ENCODE assay signal across 10 cellular contexts in genomic region chr6:155273438-155273837, GRCh38. TPM values are rescaled to one million over a fixed set of nuclear protein-coding genes. Genes with fewer than 3 reads are reported as not detected.
A peak's percentile ranks its signal among the peaks of the same experiment; 100 is the strongest.
DNase-seq lines count a peak whose midpoint lies in the region; ATAC-seq and TF ChIP-seq lines count a peak whose summit lies in the region.
"Had no signal": no experiment of that assay in that cellular context is flagged by ENCODE, and none has a peak within 500 bp of the region (broad histone marks: within the 10 kb centered on the region; RNA-seq: fewer than 3 reads in every experiment).

No MANE protein-coding gene starts in this region.

- H3K36me3 ChIP-seq in GM23248 (ENCODE audit: low read depth) (no peaks in the 10 kb centered on the region), SK-N-MC (ENCODE audit: insufficient read depth, low read length) (peaks cover 26% of the 10 kb centered on the region)

- ATAC-seq in sciatic nerve: peak; percentile 91
- no peak for ATAC-seq in HG02884 (IDR thresholded peaks at IDR 0.05; ENCODE audit: unreplicated experiment)

- no peak overlapping the region for H2AFZ ChIP-seq in GM23248
- H2AFZ ChIP-seq: PC-9 had no signal

- no peaks in the 10 kb centered on the region for H3K9me3 Mint-ChIP-seq in activated CD4-positive, alpha-beta memory T cell treated with anti-CD3 and anti-CD28 coated beads, Interleukin-2, amount 10 ng/mL, durations not matched to agents 7 days and 5 days
- H3K9me3 Mint-ChIP-seq: central memory CD8-positive, alpha-beta T cell had no signal

- H3K4me2 ChIP-seq in GM23248 (ENCODE audit: unreplicated experiment): peak overlapping the region; percentile 43
- H3K4me2 ChIP-seq: PC-9 had no signal

- WGBS in GM23248 (ENCODE audit: low coverage in 1 of 2, low lambda C conversion rate in 2 of 2, missing lambda C conversion rate in 2 of 2), 2 experiments: 60 to 66% methylated on average over 3 of the region's 3 CpGs

- H3K27ac ChIP-seq in GM23248 (peak overlapping the region; percentile 9; the same call in 1 of the 2 replicates), SK-N-MC (peak overlapping the region; percentile 16; the same call in 1 of the 2 replicates)
- H3K27ac ChIP-seq: PC-9 had no signal

- intact Hi-C loops in sciatic nerve (cut with DNase I): no loop called here

- H3K27me3 Mint-ChIP-seq in activated CD4-positive, alpha-beta memory T cell treated with anti-CD3 and anti-CD28 coated beads, Interleukin-2, amount 10 ng/mL, durations not matched to agents 7 days and 5 days: no peaks in the 10 kb centered on the region
- H3K27me3 Mint-ChIP-seq: central memory CD8-positive, alpha-beta T cell had no signal

- H3K9me2 ChIP-seq in GM23248 (ENCODE audit: insufficient read depth): no peaks in the 10 kb centered on the region

- H3K36me3 Mint-ChIP-seq in activated CD4-positive, alpha-beta memory T cell treated with anti-CD3 and anti-CD28 coated beads, Interleukin-2, amount 10 ng/mL, durations not matched to agents 7 days and 5 days (ENCODE audit: low read depth): peaks cover 19% of the 10 kb centered on the region

- CTCF ChIA-PET in activated CD4-positive, alpha-beta memory T cell treated with anti-CD3 and anti-CD28 coated beads, Interleukin-2, amount 10 ng/mL, durations not matched to agents 7 days and 5 days (lab: Charles Lee): no interaction called here

- no peak overlapping the region for H3K9ac ChIP-seq in GM23248
- H3K9ac ChIP-seq in SK-N-MC (ENCODE audit: insufficient read length): peak overlapping the region; percentile 46

- H3F3A ChIP-seq in GM23248 (ENCODE audit: insufficient read depth): peaks cover 13% of the 10 kb centered on the region

- H3K4me1 ChIP-seq in GM23248 (ENCODE audit: insufficient read depth): peaks cover 32% of the 10 kb centered on the region

- H3K27me3 ChIP-seq in GM23248 (replicated peaks; ENCODE audit: insufficient read depth): no peaks in the 10 kb centered on the region

- H3K27ac Mint-ChIP-seq in activated CD4-positive, alpha-beta memory T cell treated with anti-CD3 and anti-CD28 coated beads, Interleukin-2, amount 10 ng/mL, durations not matched to agents 7 days and 5 days: no peak overlapping the region

- TF ChIP-seq CTCF in fibroblast of villous mesenchyme (IDR thresholded peaks at IDR 0.05; ENCODE audit: insufficient read depth, low read depth, low read length): no peak

- H3K9me3 ChIP-seq in GM23248 (ENCODE audit: low read depth): no peaks in the 10 kb centered on the region
- no peaks in the 10 kb centered on the region for H3K9me3 ChIP-seq in SK-N-MC (ENCODE audit: low read depth, low read length)

- H3K4me3 ChIP-seq in GM23248 (no peak overlapping the region), SK-N-MC (no peak overlapping the region), fibroblast of villous mesenchyme (ENCODE audit: low read depth, low read length) (no peak overlapping the region)
- H3K4me3 ChIP-seq: PC-9 had no signal

- POLR2A ChIA-PET in activated CD4-positive, alpha-beta memory T cell treated with anti-CD3 and anti-CD28 coated beads, Interleukin-2, amount 10 ng/mL, durations not matched to agents 7 days and 5 days (lab: Charles Lee): no interaction called here

- in situ Hi-C loops in GM23248 (cut with MboI): no loop called here

- DNase-seq in GM23248 (peak; percentile 37), SK-N-MC (ENCODE audit: low read depth, low spot score) (no peak), fibroblast of villous mesenchyme (ENCODE audit: low read depth) (peak; percentile 88), sciatic nerve (ENCODE audit: low spot score) (no peak), SHP77 (lab: John Stamatoyannopoulos, UW) (no peak), OCI-M1 (lab: John Stamatoyannopoulos, UW) (no peak)
- no peak for DNase-seq in activated CD4-positive, alpha-beta memory T cell treated with anti-CD3 and anti-CD28 coated beads, Interleukin-2, amount 10 ng/mL, durations not matched to agents 7 days and 5 days

- H3K4me3 Mint-ChIP-seq in activated CD4-positive, alpha-beta memory T cell treated with anti-CD3 and anti-CD28 coated beads, Interleukin-2, amount 10 ng/mL, durations not matched to agents 7 days and 5 days: no peak overlapping the region
- H3K4me3 Mint-ChIP-seq: central memory CD8-positive, alpha-beta T cell had no signal

- no peaks in the 10 kb centered on the region for H3K79me2 ChIP-seq in GM23248 (ENCODE audit: insufficient read depth)

- no peaks in the 10 kb centered on the region for H4K20me1 ChIP-seq in GM23248 (ENCODE audit: insufficient read depth)

- peaks cover 4% of the 10 kb centered on the region for H3K4me1 Mint-ChIP-seq in activated CD4-positive, alpha-beta memory T cell treated with anti-CD3 and anti-CD28 coated beads, Interleukin-2, amount 10 ng/mL, durations not matched to agents 7 days and 5 days

RNA-seq across cellular contexts. Expression of gene CLDN20, which starts 9.6 kb away (rescaled TPM):
- total RNA-seq in GM23248 (2014; rRNA removed; shearing (Covaris generic)): not detected in 2 replicates
- not detected in 2 replicates for polyA plus RNA-seq in GM23248 (2016; fragmentation: Nextera tagmentation; extraction: Ambion mirVana)
- total RNA-seq in fibroblast of villous mesenchyme: not detected in 2 replicates
- 2.2 TPM for total RNA-seq in sciatic nerve
- not detected for total RNA-seq in activated CD4-positive, alpha-beta memory T cell treated with anti-CD3 and anti-CD28 coated beads, Interleukin-2, amount 10 ng/mL, durations not matched to agents 7 days and 5 days
- total RNA-seq: PC-9 had no signal

RNA-seq across cellular contexts. Expression of gene TFB1M, which starts 40.8 kb away (rescaled TPM):
- 9.0 and 14.0 TPM in 2 replicates for total RNA-seq in GM23248 (2014; rRNA removed; shearing (Covaris generic))
- polyA plus RNA-seq in GM23248 (2016; fragmentation: Nextera tagmentation; extraction: Ambion mirVana): 13.4 and 14.0 TPM in 2 replicates
- 29.0 and 29.8 TPM in 2 replicates for total RNA-seq in fibroblast of villous mesenchyme
- 34.6 TPM for total RNA-seq in sciatic nerve
- total RNA-seq in activated CD4-positive, alpha-beta memory T cell treated with anti-CD3 and anti-CD28 coated beads, Interleukin-2, amount 10 ng/mL, durations not matched to agents 7 days and 5 days: 10 to 100 TPM; 24.6 to 28.1 TPM

Comparison
In these comparisons a context has a peak if more than half of its experiments do, and no peak if none do; other contexts are left out.
1. DNase-seq: peak in GM23248 (single experiment) and fibroblast of villous mesenchyme (single experiment); none in SK-N-MC (single experiment), sciatic nerve (single experiment), SHP77 (0 of 2), OCI-M1 (single experiment) and activated CD4-positive, alpha-beta memory T cell treated with anti-CD3 and anti-CD28 coated beads, Interleukin-2, amount 10 ng/mL, durations not matched to agents 7 days and 5 days (single experiment).